ENCODE assay signal across 12 cellular contexts in genomic region chr14:103540816-103541493, GRCh38. TPM values are rescaled to one million over a fixed set of nuclear protein-coding genes. Genes with fewer than 3 reads are reported as not detected.
DNase-seq lines count a peak whose midpoint lies in the region; ATAC-seq, FAIRE-seq and TF ChIP-seq lines count a peak whose summit lies in the region.
"Had no signal": no experiment of that assay in that cellular context is flagged by ENCODE, and none has a peak within 500 bp of the region (broad histone marks: within the 10 kb centered on the region; RNA-seq: fewer than 3 reads in every experiment).

No MANE protein-coding gene starts in this region.

- H3K27ac ChIP-seq in HEK293 (ENCODE audit: extremely low read depth, low read depth, low read length) (0 out of 2 replicates have a peak overlapping the region, but pooled peaks have one; percentile 9), mammary epithelial cell (ENCODE audit: insufficient read depth, low read depth, low read length) (peak overlapping the region; percentile 98), left lung (peak overlapping the region; percentile 83), smooth muscle cell (ENCODE audit: low read depth) (peak overlapping the region; percentile 91)

- no peak for TF ChIP-seq POLR2A in GM12892 (IDR thresholded peaks at IDR 0.05; ENCODE audit: low read depth, low read length)

- no peaks in the 10 kb centered on the region for H3K27me3 ChIP-seq in mammary epithelial cell (ENCODE audit: insufficient read depth, low read length)
- peaks cover 0 to 46% of the 10 kb centered on the region in 2 donors for H3K27me3 ChIP-seq in left lung
- H3K27me3 ChIP-seq in smooth muscle cell (ENCODE audit: low read depth): no peaks in the 10 kb centered on the region
- H3K27me3 ChIP-seq: pancreas had no signal

- BruUV-seq in mammary epithelial cell (replicated peaks; lab: Mats Ljungman, UMichigan): no TSS peak

- peaks cover 4% of the 10 kb centered on the region for H3F3A ChIP-seq in smooth muscle cell (ENCODE audit: low read depth)

- H2AFZ ChIP-seq in mammary epithelial cell (ENCODE audit: low read depth, low read length) (no peak overlapping the region), smooth muscle cell (ENCODE audit: low read depth) (no peak overlapping the region)

- DNase-seq in mammary epithelial cell: no peak
- peak in 1 of 2 donors; percentile 76 for DNase-seq in left lung
- no peak for DNase-seq in smooth muscle cell (lab: John Stamatoyannopoulos, UW; ENCODE audit: unreplicated experiment)
- no peak for DNase-seq in activated T-helper 1 cell treated with anti-CD3 and anti-CD28 coated beads, Interleukin-12 subunit alpha, Interleukin-12 subunit beta, Interleukin-2, Interleukin-4 antibody, amounts not matched to agents 30 ng/mL and 10 ng/mL and 1 ng/mL, durations not matched to agents 14 hours and 24 hours and 36 hours (ENCODE audit: low spot score)
- DNase-seq in NCI-H1105 treated with DMSO at 0.1 percent for 48 hours (lab: John Stamatoyannopoulos, UW): no peak
- DNase-seq in GM12892 (ENCODE audit: insufficient read length): no peak
- DNase-seq: CD4-positive, alpha-beta T cell; cortex of kidney; NCI-H2081 had no signal

- H3K27me3 Mint-ChIP-seq in activated T-helper 1 cell treated with anti-CD3 and anti-CD28 coated beads, Interleukin-12 subunit alpha, Interleukin-12 subunit beta, Interleukin-2, Interleukin-4 antibody, amounts not matched to agents 30 ng/mL and 10 ng/mL and 1 ng/mL, durations not matched to agents 14 hours and 24 hours and 36 hours (ENCODE audit: insufficient read depth): no peaks in the 10 kb centered on the region
- H3K27me3 Mint-ChIP-seq: CD4-positive, alpha-beta T cell had no signal

- no peak for FAIRE-seq in GM12892 (lab: Jason Lieb, UNC)
- FAIRE-seq: pancreas had no signal

- POLR2A ChIA-PET in HEK293 (lab: Yijun Ruan, JAX): interaction anchor here (0.5 to 4.9 kb wide), 4 partner anchors 11 to 686 kb away, joined by 3 to 24 read pairs (median 6); partner anchors contain the start of gene TRMT61A

- ATAC-seq in left lung (no peak), HG03354 (IDR thresholded peaks at IDR 0.05; ENCODE audit: poor library complexity, severe bottlenecking, unreplicated experiment) (no peak)

- CTCF ChIA-PET in HEK293 (lab: Yijun Ruan, JAX): interaction anchor here (0.7 to 1.6 kb wide), 4 partner anchors 22 to 610 kb away, joined by 3 to 13 read pairs (median 4); no protein-coding TSS in a partner anchor
- CTCF ChIA-PET in mammary epithelial cell (lab: Charles Lee; ENCODE audit: low non-redundant PET): interaction anchor here (1.1 kb wide), 1 partner anchor 21 kb away, joined by 7 read pairs; no protein-coding TSS in a partner anchor

- H3K9me3 ChIP-seq in HEK293 (ENCODE audit: control insufficient read depth, insufficient read depth, low read depth, low read length): no peaks in the 10 kb centered on the region
- H3K9me3 ChIP-seq in mammary epithelial cell (replicated peaks; ENCODE audit: insufficient read depth, low read length): no peaks in the 10 kb centered on the region
- no peaks in the 10 kb centered on the region for H3K9me3 ChIP-seq in left lung
- no peaks in the 10 kb centered on the region for H3K9me3 ChIP-seq in smooth muscle cell (replicated peaks; ENCODE audit: low read depth)
- H3K9me3 ChIP-seq: pancreas had no signal

- H4K20me1 ChIP-seq in mammary epithelial cell (ENCODE audit: insufficient read depth, low read length): no peaks in the 10 kb centered on the region
- H4K20me1 ChIP-seq in smooth muscle cell (ENCODE audit: low read depth): no peaks in the 10 kb centered on the region

- peak overlapping the region; percentile 91 for H3K9ac ChIP-seq in mammary epithelial cell (ENCODE audit: insufficient read depth, low read length)
- H3K9ac ChIP-seq in smooth muscle cell (ENCODE audit: low read depth): no peak overlapping the region

- 14% methylated on average over 6 of the region's 14 CpGs for WGBS in mammary epithelial cell (ENCODE audit: low coverage, missing lambda C conversion rate)
- 65% methylated on average over 14 of the region's 14 CpGs for WGBS in smooth muscle cell (ENCODE audit: low lambda C conversion rate)

- H3K36me3 ChIP-seq in HEK293 (ENCODE audit: control insufficient read depth in 2 of 2, insufficient read depth in 1 of 2, low read length in 2 of 2): no peaks in the 10 kb centered on the region
- H3K36me3 ChIP-seq in mammary epithelial cell (ENCODE audit: insufficient read depth, low read length): no peaks in the 10 kb centered on the region
- H3K36me3 ChIP-seq in left lung: peaks cover 0 to 5% of the 10 kb centered on the region in 2 donors
- H3K36me3 ChIP-seq in smooth muscle cell (ENCODE audit: low read depth): no peaks in the 10 kb centered on the region
- H3K36me3 ChIP-seq: pancreas had no signal

- no peaks in the 10 kb centered on the region for H3K4me1 Mint-ChIP-seq in activated T-helper 1 cell treated with anti-CD3 and anti-CD28 coated beads, Interleukin-12 subunit alpha, Interleukin-12 subunit beta, Interleukin-2, Interleukin-4 antibody, amounts not matched to agents 30 ng/mL and 10 ng/mL and 1 ng/mL, durations not matched to agents 14 hours and 24 hours and 36 hours (ENCODE audit: low read depth)

- H3K9me3 Mint-ChIP-seq in activated T-helper 1 cell treated with anti-CD3 and anti-CD28 coated beads, Interleukin-12 subunit alpha, Interleukin-12 subunit beta, Interleukin-2, Interleukin-4 antibody, amounts not matched to agents 30 ng/mL and 10 ng/mL and 1 ng/mL, durations not matched to agents 14 hours and 24 hours and 36 hours: no peaks in the 10 kb centered on the region
- H3K9me3 Mint-ChIP-seq: CD4-positive, alpha-beta T cell had no signal

- peak overlapping the region; percentile 94 for H3K4me2 ChIP-seq in mammary epithelial cell (ENCODE audit: insufficient read depth, low read depth, low read length)
- H3K4me2 ChIP-seq in smooth muscle cell: peak overlapping the region; percentile 77

- H3K4me1 ChIP-seq in HEK293 (ENCODE audit: control insufficient read depth, insufficient read depth, low read length) (0 out of 2 replicates have a peak, but pooled peaks cover 5% of the 10 kb centered on the region), mammary epithelial cell (ENCODE audit: insufficient read depth, low read length) (peaks cover 47% of the 10 kb centered on the region), left lung (peaks cover 26 to 43% of the 10 kb centered on the region in 2 donors), smooth muscle cell (ENCODE audit: low read depth) (peaks cover 25% of the 10 kb centered on the region)

- dilution Hi-C loops in mammary epithelial cell (cut with HindIII; ENCODE audit: low sequenced_read_pairs): no loop called here

- no peak overlapping the region for H3K4me3 Mint-ChIP-seq in activated T-helper 1 cell treated with anti-CD3 and anti-CD28 coated beads, Interleukin-12 subunit alpha, Interleukin-12 subunit beta, Interleukin-2, Interleukin-4 antibody, amounts not matched to agents 30 ng/mL and 10 ng/mL and 1 ng/mL, durations not matched to agents 14 hours and 24 hours and 36 hours
- H3K4me3 Mint-ChIP-seq: CD4-positive, alpha-beta T cell had no signal

- TF ChIP-seq CTCF in HEK293 (tag by site-specific recombination; IDR thresholded peaks at IDR 0.05) (no peak), mammary epithelial cell (conservative IDR thresholded peaks at IDR 0.05 in 1 of 2, IDR thresholded peaks at IDR 0.05 in 1 of 2; ENCODE audit: extremely low read depth in 1 of 2, insufficient read depth in 1 of 2, low read depth in 1 of 2, low read length in 2 of 2) (no peak), left lung (IDR thresholded peaks at IDR 0.05) (no peak), smooth muscle cell (IDR thresholded peaks at IDR 0.05; ENCODE audit: borderline replicate concordance, insufficient read depth, poor library complexity, severe bottlenecking) (no peak)

- no peak overlapping the region for H3K27ac Mint-ChIP-seq in activated T-helper 1 cell treated with anti-CD3 and anti-CD28 coated beads, Interleukin-12 subunit alpha, Interleukin-12 subunit beta, Interleukin-2, Interleukin-4 antibody, amounts not matched to agents 30 ng/mL and 10 ng/mL and 1 ng/mL, durations not matched to agents 14 hours and 24 hours and 36 hours
- H3K27ac Mint-ChIP-seq: CD4-positive, alpha-beta T cell had no signal

- H3K79me2 ChIP-seq in mammary epithelial cell (ENCODE audit: insufficient read depth, low read length): no peaks in the 10 kb centered on the region
- H3K79me2 ChIP-seq in smooth muscle cell (ENCODE audit: low read depth): no peaks in the 10 kb centered on the region

- in situ Hi-C loops in mammary epithelial cell (cut with MboI; ENCODE audit: low sequenced_read_pairs in 2 of 2): no loop called here

- H3K36me3 Mint-ChIP-seq in activated T-helper 1 cell treated with anti-CD3 and anti-CD28 coated beads, Interleukin-12 subunit alpha, Interleukin-12 subunit beta, Interleukin-2, Interleukin-4 antibody, amounts not matched to agents 30 ng/mL and 10 ng/mL and 1 ng/mL, durations not matched to agents 14 hours and 24 hours and 36 hours (ENCODE audit: low read depth): no peaks in the 10 kb centered on the region

- H3K4me3 ChIP-seq in HEK293 (ENCODE audit: low read depth, low read length): no peak overlapping the region
- no peak overlapping the region for H3K4me3 ChIP-seq in mammary epithelial cell (replicated peaks in 1 of 3; ENCODE audit: insufficient read depth in 1 of 3, low read depth in 2 of 3, low read length in 3 of 3)
- no peak overlapping the region for H3K4me3 ChIP-seq in left lung
- no peak overlapping the region for H3K4me3 ChIP-seq in smooth muscle cell
- H3K4me3 ChIP-seq: pancreas had no signal

- intact Hi-C loops in mammary epithelial cell (cut with micrococcal nuclease): loop anchor here (5.0 kb wide), 1 partner anchor 464 kb away; no protein-coding TSS in a partner anchor
- intact Hi-C loops in left lung (cut with DNase I): no loop called here
- intact Hi-C loops in activated T-helper 1 cell treated with anti-CD3 and anti-CD28 coated beads, Interleukin-12 subunit alpha, Interleukin-12 subunit beta, Interleukin-2, Interleukin-4 antibody, amounts not matched to agents 30 ng/mL and 10 ng/mL and 1 ng/mL, durations not matched to agents 14 hours and 24 hours and 36 hours (cut with micrococcal nuclease): no loop called here

RNA-seq across cellular contexts. Expression of gene TRMT61A, which starts 12.0 kb away (rescaled TPM):
- total RNA-seq in mammary epithelial cell (10 to 100 TPM in 1 of 2 donors, 1 to 10 TPM in 1; 8.8 to 13.3 TPM), left lung (10 to 100 TPM in 1 of 2 donors, 1 to 10 TPM in 1; 8.6 to 12.6 TPM), smooth muscle cell (2.9 and 3.7 TPM in 2 replicates)
- polyA plus RNA-seq in mammary epithelial cell (7.7 TPM), smooth muscle cell (6.7 and 9.2 TPM in 2 replicates)
- polyA minus RNA-seq in mammary epithelial cell: 3.9 TPM
- total RNA-seq in activated T-helper 1 cell treated with anti-CD3 and anti-CD28 coated beads, Interleukin-12 subunit alpha, Interleukin-12 subunit beta, Interleukin-2, Interleukin-4 antibody, amounts not matched to agents 30 ng/mL and 10 ng/mL and 1 ng/mL, durations not matched to agents 14 hours and 24 hours and 36 hours: 23.4 and 23.7 TPM in 2 replicates
- 2.5 TPM for polyA plus RNA-seq in GM12892 (2012; ENCODE audit: missing spikeins)

RNA-seq across cellular contexts. Expression of gene CKB, which starts 18.3 kb away (rescaled TPM):
- total RNA-seq in mammary epithelial cell (10 to 100 TPM in 1 of 2 donors, 1 to 10 TPM in 1; 8.7 to 45.8 TPM), left lung (100 to 1,000 TPM; 129 to 272 TPM), smooth muscle cell (19.8 and 25.7 TPM in 2 replicates)
- polyA plus RNA-seq in mammary epithelial cell (6.4 TPM), smooth muscle cell (62.9 and 107 TPM in 2 replicates)
- polyA minus RNA-seq in mammary epithelial cell: not detected
- 13.7 and 16.0 TPM in 2 replicates for total RNA-seq in activated T-helper 1 cell treated with anti-CD3 and anti-CD28 coated beads, Interleukin-12 subunit alpha, Interleukin-12 subunit beta, Interleukin-2, Interleukin-4 antibody, amounts not matched to agents 30 ng/mL and 10 ng/mL and 1 ng/mL, durations not matched to agents 14 hours and 24 hours and 36 hours
- 15.3 TPM for polyA plus RNA-seq in GM12892 (2012; ENCODE audit: missing spikeins)

RNA-seq across cellular contexts. Expression of gene BAG5, which starts 21.5 kb away (rescaled TPM):
- total RNA-seq in mammary epithelial cell: 10 to 100 TPM; 31.3 to 39.0 TPM
- 9.1 TPM for polyA plus RNA-seq in mammary epithelial cell
- 25.3 TPM for polyA minus RNA-seq in mammary epithelial cell
- 10 to 100 TPM; 22.7 to 26.3 TPM for total RNA-seq in left lung
- 27.3 and 31.1 TPM in 2 replicates for total RNA-seq in smooth muscle cell
- 12.7 and 13.4 TPM in 2 replicates for polyA plus RNA-seq in smooth muscle cell
- 33.8 and 34.1 TPM in 2 replicates for total RNA-seq in activated T-helper 1 cell treated with anti-CD3 and anti-CD28 coated beads, Interleukin-12 subunit alpha, Interleukin-12 subunit beta, Interleukin-2, Interleukin-4 antibody, amounts not matched to agents 30 ng/mL and 10 ng/mL and 1 ng/mL, durations not matched to agents 14 hours and 24 hours and 36 hours
- 12.4 TPM for polyA plus RNA-seq in GM12892 (2012; ENCODE audit: missing spikeins)

RNA-seq across cellular contexts. Expression of gene COA8, which starts 21.8 kb away (rescaled TPM):
- total RNA-seq in mammary epithelial cell (10 to 100 TPM; 22.3 to 49.3 TPM), left lung (10 to 100 TPM; 35.1 to 35.6 TPM), smooth muscle cell (33.4 and 42.8 TPM in 2 replicates)
- polyA plus RNA-seq in mammary epithelial cell (18.1 TPM), smooth muscle cell (69.9 and 73.3 TPM in 2 replicates)
- polyA minus RNA-seq in mammary epithelial cell: not detected
- 37.2 and 39.7 TPM in 2 replicates for total RNA-seq in activated T-helper 1 cell treated with anti-CD3 and anti-CD28 coated beads, Interleukin-12 subunit alpha, Interleukin-12 subunit beta, Interleukin-2, Interleukin-4 antibody, amounts not matched to agents 30 ng/mL and 10 ng/mL and 1 ng/mL, durations not matched to agents 14 hours and 24 hours and 36 hours
- polyA plus RNA-seq in GM12892 (2012; ENCODE audit: missing spikeins): 30.8 TPM

Comparison
In these comparisons a context has a peak if more than half of its experiments do, and no peak if none do; other contexts are left out.
1. H3K27ac ChIP-seq: peak in every context shown above with its lines; median percentile 98 in mammary epithelial cell; 91 in smooth muscle cell; 83 in left lung; 9 in HEK293.